Comparison of ENCODE assay signal across 8 cellular contexts in genomic region chr14:69652942-69653680, GRCh38. TPM values are rescaled to one million over a fixed set of nuclear protein-coding genes. Genes with fewer than 3 reads are reported as not detected.
DNase-seq lines count a peak whose midpoint lies in the region; ATAC-seq lines count a peak whose summit lies in the region.

No MANE protein-coding gene starts in this region.

- no peaks in the 10 kb centered on the region for H3K9me3 Mint-ChIP-seq in CD8-positive, alpha-beta memory T cell
- H3K9me3 Mint-ChIP-seq in activated naive CD8-positive, alpha-beta T cell treated with anti-CD3 and anti-CD28 coated beads for 36 hours, result no peaks in the 10 kb centered on the region

- no peaks in the 10 kb centered on the region for H3K27me3 ChIP-seq in CD8-positive, alpha-beta memory T cell (ENCODE audit: insufficient read depth, low read length, poor library complexity, severe bottlenecking)
- no peaks in the 10 kb centered on the region for H3K27me3 ChIP-seq in mononuclear cell (ENCODE audit: insufficient read depth, low read length)

- POLR2A ChIA-PET in CD8-positive, alpha-beta memory T cell (lab: Charles Lee), result no interaction called here

- no peaks in the 10 kb centered on the region for H3K36me3 ChIP-seq in CD8-positive, alpha-beta memory T cell (ENCODE audit: insufficient read depth, low read length)

- peak overlapping the region in 1 of 7 donors; percentile 13 for H3K4me3 Mint-ChIP-seq in CD8-positive, alpha-beta memory T cell
- no peak overlapping the region for H3K4me3 Mint-ChIP-seq in activated naive CD8-positive, alpha-beta T cell treated with anti-CD3 and anti-CD28 coated beads for 36 hours

- peaks cover 84 to 96% (median 89%) of the 10 kb centered on the region in 3 donors for H3K4me1 Mint-ChIP-seq in CD8-positive, alpha-beta memory T cell
- peaks cover 54% of the 10 kb centered on the region for H3K4me1 Mint-ChIP-seq in activated naive CD8-positive, alpha-beta T cell treated with anti-CD3 and anti-CD28 coated beads for 36 hours

- H3K27ac Mint-ChIP-seq in CD8-positive, alpha-beta memory T cell, result peak overlapping the region in 7 of 8 donors; percentile 41 to 79 (median 59)
- peak overlapping the region; percentile 49 for H3K27ac Mint-ChIP-seq in activated naive CD8-positive, alpha-beta T cell treated with anti-CD3 and anti-CD28 coated beads for 36 hours

- H3K9me3 ChIP-seq in CD8-positive, alpha-beta memory T cell (ENCODE audit: low read length), result no peaks in the 10 kb centered on the region
- no peaks in the 10 kb centered on the region for H3K9me3 ChIP-seq in mononuclear cell (ENCODE audit: low read depth, low read length)

- ATAC-seq in HG03095 (IDR thresholded peaks at IDR 0.05; ENCODE audit: unreplicated experiment), result peak; percentile 45
- no peak for ATAC-seq in GM19452 (IDR thresholded peaks at IDR 0.05; ENCODE audit: unreplicated experiment)

- H3K27me3 Mint-ChIP-seq in CD8-positive, alpha-beta memory T cell, result no peaks in the 10 kb centered on the region
- H3K27me3 Mint-ChIP-seq in activated naive CD8-positive, alpha-beta T cell treated with anti-CD3 and anti-CD28 coated beads for 36 hours, result no peaks in the 10 kb centered on the region

- no peak for DNase-seq in CD8-positive, alpha-beta memory T cell
- no peak for DNase-seq in activated naive CD8-positive, alpha-beta T cell treated with anti-CD3 and anti-CD28 coated beads for 36 hours
- DNase-seq in NCI-H1092 treated with DMSO at 0.1 percent for 48 hours (lab: John Stamatoyannopoulos, UW), result no peak
- no peak for DNase-seq in NCI-H1417 (lab: John Stamatoyannopoulos, UW)
- DNase-seq in NCI-H526 (lab: John Stamatoyannopoulos, UW), result no peak

- no peak overlapping the region for H3K4me3 ChIP-seq in CD8-positive, alpha-beta memory T cell (ENCODE audit: low read length)
- peak overlapping the region; percentile 18 for H3K4me3 ChIP-seq in mononuclear cell (ENCODE audit: low read length)

- H3K27ac ChIP-seq in CD8-positive, alpha-beta memory T cell (ENCODE audit: low read depth, low read length), result no peak overlapping the region

- peaks cover 58% of the 10 kb centered on the region for H3K4me1 ChIP-seq in CD8-positive, alpha-beta memory T cell (ENCODE audit: insufficient read depth, low read length)
- H3K4me1 ChIP-seq in mononuclear cell (ENCODE audit: insufficient read depth, low read length), result peaks cover 88% of the 10 kb centered on the region

- H3K36me3 Mint-ChIP-seq in CD8-positive, alpha-beta memory T cell, result peaks cover 0 to 18% (median 0%) of the 10 kb centered on the region in 3 donors
- peaks cover 10% of the 10 kb centered on the region for H3K36me3 Mint-ChIP-seq in activated naive CD8-positive, alpha-beta T cell treated with anti-CD3 and anti-CD28 coated beads for 36 hours

- CTCF ChIA-PET in CD8-positive, alpha-beta memory T cell (lab: Charles Lee), result no interaction called here

RNA-seq across cellular contexts. Expression of gene SUSD6, which starts 41.7 kb away (rescaled TPM):
- 10 to 100 TPM; 51.4 to 53.9 TPM for total RNA-seq in CD8-positive, alpha-beta memory T cell
- 9.3 TPM for polyA plus RNA-seq in CD8-positive, alpha-beta memory T cell
- 10 to 100 TPM; 26.3 TPM for total RNA-seq in activated naive CD8-positive, alpha-beta T cell treated with anti-CD3 and anti-CD28 coated beads for 36 hours
- total RNA-seq in mononuclear cell, result 63.2 TPM
